Comparison of ENCODE assay signal across 11 cellular contexts in genomic region chr7:74187915-74188675, GRCh38. TPM values are rescaled to one million over a fixed set of nuclear protein-coding genes. Genes with fewer than 3 reads are reported as not detected.
DNase-seq lines count a peak whose midpoint lies in the region; ATAC-seq, FAIRE-seq and TF ChIP-seq lines count a peak whose summit lies in the region.
"Had no signal": no experiment of that assay in that cellular context is flagged by ENCODE, and none has a peak within 500 bp of the region (broad histone marks: within the 10 kb centered on the region; RNA-seq: fewer than 3 reads in every experiment).

No MANE protein-coding gene starts in this region.

- TF ChIP-seq POLR2A in body of pancreas (IDR thresholded peaks at IDR 0.05) = no peak

- intact Hi-C loops in activated naive CD4-positive, alpha-beta T cell treated with anti-CD3 and anti-CD28 coated beads for 36 hours (cut with micrococcal nuclease) = no loop called here
- intact Hi-C loops in right cardiac atrium (cut with DNase I) = no loop called here
- intact Hi-C loops in body of pancreas (cut with DNase I) = loop anchor here (5.0 kb wide), 1 partner anchor 116 kb away; no protein-coding TSS in a partner anchor

- H3K9me3 ChIP-seq in astrocyte (ENCODE audit: insufficient read depth, low read depth, low read length) (no peaks in the 10 kb centered on the region), right cardiac atrium (ENCODE audit: control insufficient read depth, low read length) (no peaks in the 10 kb centered on the region), subcutaneous abdominal adipose tissue (ENCODE audit: control insufficient read depth in 5 of 5, low read length in 5 of 5) (no peaks in the 10 kb centered on the region), body of pancreas (no peaks in the 10 kb centered on the region)
- H3K9me3 ChIP-seq: BLaER1 treated with 17β-estradiol and CSF1 and Interleukin-3, amounts not matched to agents 10 nM and 100 nM; Peyer's patch had no signal

- H3K4me1 Mint-ChIP-seq in activated naive CD4-positive, alpha-beta T cell treated with anti-CD3 and anti-CD28 coated beads for 36 hours (ENCODE audit: low read depth) = peaks cover 48% of the 10 kb centered on the region
- peaks cover 34% of the 10 kb centered on the region for H3K4me1 Mint-ChIP-seq in astrocyte (ENCODE audit: low read depth, unreplicated experiment)

- H3K27ac Mint-ChIP-seq in activated naive CD4-positive, alpha-beta T cell treated with anti-CD3 and anti-CD28 coated beads for 36 hours = peak overlapping the region; percentile 59
- H3K27ac Mint-ChIP-seq in astrocyte (ENCODE audit: unreplicated experiment) = peak overlapping the region; percentile 89

- no peak for DNase-seq in activated naive CD4-positive, alpha-beta T cell treated with anti-CD3 and anti-CD28 coated beads for 36 hours
- DNase-seq in activated naive CD4-positive, alpha-beta T cell (lab: John Stamatoyannopoulos, UW) = no peak
- DNase-seq in astrocyte (ENCODE audit: low read depth) (no peak), right cardiac atrium (no peak), SHP77 (lab: John Stamatoyannopoulos, UW) (no peak), hypothalamus (lab: John Stamatoyannopoulos, UW) (no peak), body of pancreas (no peak)
- DNase-seq: central memory CD4-positive, alpha-beta T cell had no signal

- H3K4me3 ChIP-seq in astrocyte (ENCODE audit: insufficient read depth, low read depth, low read length) = no peak overlapping the region
- H3K4me3 ChIP-seq in right cardiac atrium (ENCODE audit: low read length) = no peak overlapping the region
- H3K4me3 ChIP-seq in subcutaneous abdominal adipose tissue (ENCODE audit: low read depth in 1 of 5, low read length in 5 of 5) = no peak overlapping the region
- H3K4me3 ChIP-seq in body of pancreas = no peak overlapping the region
- H3K4me3 ChIP-seq: BLaER1 treated with 17β-estradiol and CSF1 and Interleukin-3, amounts not matched to agents 10 nM and 100 nM; Peyer's patch had no signal

- H3K4me2 ChIP-seq in astrocyte (ENCODE audit: low read length) = peak overlapping the region; percentile 3
- H3K4me2 ChIP-seq: BLaER1 treated with 17β-estradiol and CSF1 and Interleukin-3, amounts not matched to agents 10 nM and 100 nM had no signal

- H3K27ac ChIP-seq in astrocyte (ENCODE audit: low read depth, low read length) (no peak overlapping the region), right cardiac atrium (ENCODE audit: low read length) (peak overlapping the region; percentile 66), subcutaneous abdominal adipose tissue (ENCODE audit: low read depth, low read length) (peak overlapping the region; percentile 34), body of pancreas (no peak overlapping the region)
- H3K27ac ChIP-seq: BLaER1 treated with 17β-estradiol and CSF1 and Interleukin-3, amounts not matched to agents 10 nM and 100 nM; Peyer's patch had no signal

- H3K4me1 ChIP-seq in astrocyte (ENCODE audit: insufficient read depth, low read length) (peaks cover 13% of the 10 kb centered on the region), right cardiac atrium (ENCODE audit: control insufficient read depth, insufficient read depth, low read length) (peaks cover 21% of the 10 kb centered on the region), subcutaneous abdominal adipose tissue (ENCODE audit: control insufficient read depth in 5 of 5, insufficient read depth in 5 of 5, low read length in 5 of 5) (peaks cover 6 to 53% (median 51%) of the 10 kb centered on the region in 5 donors), body of pancreas (peaks cover 57% of the 10 kb centered on the region)

- no peak overlapping the region for H2AFZ ChIP-seq in astrocyte (ENCODE audit: low read depth, low read length)

- peak; percentile 29 to 56 for ATAC-seq in right cardiac atrium
- no peak for ATAC-seq in body of pancreas

- H3K36me3 ChIP-seq in astrocyte (ENCODE audit: insufficient read depth, low read length) = peaks cover 40% of the 10 kb centered on the region
- H3K36me3 ChIP-seq in subcutaneous abdominal adipose tissue (ENCODE audit: control insufficient read depth in 5 of 5, insufficient read depth in 5 of 5, low read length in 5 of 5) = peaks cover 22 to 55% (median 50%) of the 10 kb centered on the region in 5 donors
- peaks cover 0 to 29% of the 10 kb centered on the region in 2 donors for H3K36me3 ChIP-seq in body of pancreas (replicated peaks in 1 of 2; ENCODE audit: insufficient read depth in 1 of 2, low read depth in 2 of 2)

- H3K9ac ChIP-seq in astrocyte (ENCODE audit: low read length) (no peak overlapping the region), subcutaneous abdominal adipose tissue (ENCODE audit: low read length in 5 of 5) (peak overlapping the region in 1 of 5 donors; percentile 9)

- peaks cover 92% of the 10 kb centered on the region for H4K20me1 ChIP-seq in astrocyte (ENCODE audit: insufficient read depth, low read length)

- no peaks in the 10 kb centered on the region for H3K27me3 Mint-ChIP-seq in activated naive CD4-positive, alpha-beta T cell treated with anti-CD3 and anti-CD28 coated beads for 36 hours (ENCODE audit: low read depth)
- H3K27me3 Mint-ChIP-seq in astrocyte (ENCODE audit: low read depth, unreplicated experiment) = no peaks in the 10 kb centered on the region

- no peak overlapping the region for H3K4me3 Mint-ChIP-seq in activated naive CD4-positive, alpha-beta T cell treated with anti-CD3 and anti-CD28 coated beads for 36 hours
- peak overlapping the region; percentile 60 for H3K4me3 Mint-ChIP-seq in astrocyte (ENCODE audit: unreplicated experiment)

- H3K27me3 ChIP-seq in astrocyte (ENCODE audit: insufficient read depth, low read length) (no peaks in the 10 kb centered on the region), right cardiac atrium (ENCODE audit: control insufficient read depth, insufficient read depth) (no peaks in the 10 kb centered on the region), subcutaneous abdominal adipose tissue (ENCODE audit: control insufficient read depth in 5 of 5, insufficient read depth in 4 of 5, low read length in 5 of 5) (no peaks in the 10 kb centered on the region), body of pancreas (no peaks in the 10 kb centered on the region)
- H3K27me3 ChIP-seq: BLaER1 treated with 17β-estradiol and CSF1 and Interleukin-3, amounts not matched to agents 10 nM and 100 nM; Peyer's patch had no signal

- H3K79me2 ChIP-seq in astrocyte (ENCODE audit: insufficient read depth, low read length) = peaks cover 93% of the 10 kb centered on the region

- TF ChIP-seq CTCF in astrocyte (IDR thresholded peaks at IDR 0.05; ENCODE audit: insufficient read depth, low read depth, low read length) (no peak), body of pancreas (IDR thresholded peaks at IDR 0.05) (no peak)

- no peaks in the 10 kb centered on the region for H3K9me3 Mint-ChIP-seq in activated naive CD4-positive, alpha-beta T cell treated with anti-CD3 and anti-CD28 coated beads for 36 hours
- no peaks in the 10 kb centered on the region for H3K9me3 Mint-ChIP-seq in astrocyte (ENCODE audit: unreplicated experiment)

- H3K36me3 Mint-ChIP-seq in activated naive CD4-positive, alpha-beta T cell treated with anti-CD3 and anti-CD28 coated beads for 36 hours (ENCODE audit: low read depth) = peaks cover 57% of the 10 kb centered on the region
- peaks cover 23% of the 10 kb centered on the region for H3K36me3 Mint-ChIP-seq in astrocyte (ENCODE audit: low read depth, unreplicated experiment)

- 56% methylated on average over 11 of the region's 11 CpGs for WGBS in right cardiac atrium
- WGBS in body of pancreas, 2 donors = 53 to 70% methylated on average over 10 to 11 of the region's 11 CpGs

- no peak for FAIRE-seq in astrocyte (lab: Jason Lieb, UNC)

- CTCF ChIA-PET in activated naive CD4-positive, alpha-beta T cell treated with anti-CD3 and anti-CD28 coated beads for 36 hours (lab: Charles Lee) = interaction anchor here (3.3 kb wide), 1 partner anchor 19 kb away, joined by 19 read pairs; no protein-coding TSS in a partner anchor

RNA-seq across cellular contexts. Expression of gene EIF4H, which starts 13.9 kb away (rescaled TPM):
- total RNA-seq in activated naive CD4-positive, alpha-beta T cell treated with anti-CD3 and anti-CD28 coated beads for 36 hours = 100 to 1,000 TPM; 492 to 518 TPM
- 323 and 361 TPM in 2 replicates for total RNA-seq in astrocyte
- total RNA-seq in right cardiac atrium = 100 to 1,000 TPM; 186 to 223 (median 202) TPM
- polyA plus RNA-seq in right cardiac atrium = 139 TPM
- 100 to 1,000 TPM; 107 to 163 TPM for total RNA-seq in body of pancreas

RNA-seq across cellular contexts. Expression of gene LAT2, which starts 21.7 kb away (rescaled TPM):
- 1 to 10 TPM; 2.4 to 2.6 TPM for total RNA-seq in activated naive CD4-positive, alpha-beta T cell treated with anti-CD3 and anti-CD28 coated beads for 36 hours
- total RNA-seq in astrocyte (1.5 and 2.0 TPM in 2 replicates), right cardiac atrium (1 to 10 TPM; 2.4 to 5.1 (median 3.8) TPM), body of pancreas (10 to 100 TPM in 1 of 2 donors, under 1 TPM in 1; 0.99 to 12.5 TPM)
- 2.1 TPM for polyA plus RNA-seq in right cardiac atrium

Comparison
In these comparisons a context has a peak if more than half of its experiments do, and no peak if none do; other contexts are left out.
1. H3K27ac ChIP-seq: peak in right cardiac atrium (single experiment) and subcutaneous abdominal adipose tissue (single experiment); none in astrocyte (single experiment) and body of pancreas (0 of 4).